In the genomic region with DNA sequence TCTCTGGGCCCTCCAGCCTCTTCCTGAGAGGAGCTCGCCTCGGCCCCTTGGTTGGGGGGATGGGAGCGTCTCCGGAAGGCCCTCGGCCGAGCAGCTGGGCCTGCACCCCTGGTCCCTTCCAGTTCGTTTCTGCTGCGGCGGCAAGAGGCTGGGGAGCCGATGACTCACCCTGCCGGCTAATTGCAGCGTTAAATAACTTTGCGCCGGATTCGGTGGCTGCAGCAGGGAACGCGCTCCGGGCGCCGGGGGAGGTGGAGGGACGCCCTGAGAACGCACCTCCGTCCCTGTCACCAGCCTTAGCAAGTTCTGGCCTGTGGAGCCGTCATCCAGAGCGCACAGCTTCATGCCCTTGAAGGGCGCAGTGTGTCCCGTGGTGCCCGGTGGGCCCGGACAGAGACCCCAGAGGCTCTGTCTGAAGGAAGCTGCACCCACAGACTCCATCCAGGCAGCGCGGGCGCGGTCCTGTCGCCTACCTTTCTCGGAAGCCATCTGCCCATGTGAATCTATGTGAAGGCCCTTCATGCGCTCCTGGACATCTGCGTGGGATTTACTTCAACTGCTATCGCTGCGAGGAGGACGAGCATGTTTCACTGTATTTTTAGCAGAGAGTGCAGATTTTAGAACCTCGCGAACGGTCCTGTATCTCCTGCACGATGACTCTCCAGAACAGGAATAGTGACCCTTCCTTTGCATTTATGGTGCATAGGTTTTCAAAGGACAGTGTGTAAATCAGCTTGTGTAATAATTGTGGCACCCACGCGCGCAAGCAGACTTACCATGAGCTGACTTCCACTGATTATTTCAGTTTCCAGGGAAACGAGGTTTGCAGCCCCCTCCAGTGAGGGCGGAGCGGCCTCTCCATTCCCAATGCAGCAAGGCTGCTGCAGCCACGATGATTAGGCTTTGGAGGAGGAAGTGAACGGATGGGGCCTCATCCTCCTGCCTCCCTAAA, we compare ENCODE assay signal across 1 cellular context.
TF ChIP-seq lines count a peak whose summit lies in the region.

No MANE protein-coding gene starts in this region.

TF ChIP-seq in HepG2, 621 proteins besides CTCF, POLR2A, EP300 and RAD21 (continues in another document):
- TF ChIP-seq HIVEP1 (CRISPR knock-in tag; IDR thresholded peaks at IDR 0.05) (peak; percentile 22; the same call in 1 of the 2 replicates), AHR (CRISPR knock-in tag; IDR thresholded peaks at IDR 0.05) (no peak), MBD4 (IDR thresholded peaks at IDR 0.05; ENCODE audit: borderline replicate concordance, low read length) (no peak), ZNF205 (CRISPR knock-in tag; IDR thresholded peaks at IDR 0.05) (no peak), TBX2 (CRISPR knock-in tag; IDR thresholded peaks at IDR 0.05; ENCODE audit: borderline replicate concordance) (peak; percentile 38; the same call in 1 of the 2 replicates), ZNF224 (CRISPR knock-in tag; IDR thresholded peaks at IDR 0.05) (no peak), KDM2A (CRISPR knock-in tag; IDR thresholded peaks at IDR 0.05; ENCODE audit: borderline replicate concordance, low read depth) (0 out of 2 replicates have a peak, but pooled peaks have one; percentile 45), FOSL2 (CRISPR knock-in tag; IDR thresholded peaks at IDR 0.05) (peak; percentile 94), ZBTB38 (CRISPR knock-in tag; IDR thresholded peaks at IDR 0.05) (no peak; the same call in 1 of the 2 replicates), HES4 (CRISPR knock-in tag; IDR thresholded peaks at IDR 0.05; ENCODE audit: borderline replicate concordance) (no peak), ZNF616 (CRISPR knock-in tag; IDR thresholded peaks at IDR 0.05; ENCODE audit: low read depth) (no peak), ZNF780A (CRISPR knock-in tag; IDR thresholded peaks at IDR 0.05) (no peak), ZNF563 (CRISPR knock-in tag; IDR thresholded peaks at IDR 0.05) (no peak), HDAC1 (CRISPR knock-in tag; IDR thresholded peaks at IDR 0.05) (no peak), FIP1L1 (IDR thresholded peaks at IDR 0.05; ENCODE audit: borderline replicate concordance, insufficient read depth, low read depth, low read length) (no peak), SUZ12 (IDR thresholded peaks at IDR 0.05; ENCODE audit: low read depth, low read length) (no peak), ETV5 (CRISPR knock-in tag; IDR thresholded peaks at IDR 0.05; ENCODE audit: borderline replicate concordance) (0 out of 2 replicates have a peak, but pooled peaks have one; percentile 15), MTF2 (CRISPR knock-in tag; IDR thresholded peaks at IDR 0.05; ENCODE audit: borderline replicate concordance) (0 out of 2 replicates have a peak, but pooled peaks have one; percentile 62), GABPB1 (CRISPR knock-in tag; IDR thresholded peaks at IDR 0.05) (0 out of 2 replicates have a peak, but pooled peaks have one; percentile 36), FOSL1 (CRISPR knock-in tag; IDR thresholded peaks at IDR 0.05; ENCODE audit: borderline replicate concordance) (peak; percentile 44; the same call in 1 of the 2 replicates), ZNF3 (CRISPR knock-in tag; IDR thresholded peaks at IDR 0.05) (no peak), ZNF468 (CRISPR knock-in tag; IDR thresholded peaks at IDR 0.05) (no peak), MBNL3 (CRISPR knock-in tag; conservative IDR thresholded peaks at IDR 0.05) (no peak), ZSCAN31 (CRISPR knock-in tag; IDR thresholded peaks at IDR 0.05; ENCODE audit: low read depth) (no peak), HOXD1 (CRISPR knock-in tag; IDR thresholded peaks at IDR 0.05) (no peak), RARG (CRISPR knock-in tag; IDR thresholded peaks at IDR 0.05; ENCODE audit: low read depth) (no peak), KDM4B (CRISPR knock-in tag; IDR thresholded peaks at IDR 0.05) (no peak), ZNF660 (CRISPR knock-in tag; IDR thresholded peaks at IDR 0.05; ENCODE audit: borderline replicate concordance, low read depth) (no peak), JUND (CRISPR knock-in tag; IDR thresholded peaks at IDR 0.05) (0 out of 2 replicates have a peak, but pooled peaks have one; percentile 51), ZFP36L2 (CRISPR knock-in tag; IDR thresholded peaks at IDR 0.05) (no peak), HNRNPLL (IDR thresholded peaks at IDR 0.05; ENCODE audit: low read depth, low read length, poor library complexity, severe bottlenecking) (peak; percentile 78), MAFK (conservative IDR thresholded peaks at IDR 0.05 in 1 of 2, IDR thresholded peaks at IDR 0.05 in 1 of 2; ENCODE audit: low read length in 2 of 2) (no peak), HNF4G (IDR thresholded peaks at IDR 0.05; ENCODE audit: borderline replicate concordance, low read depth, low read length) (no peak), HNF4G (CRISPR knock-in tag; IDR thresholded peaks at IDR 0.05; ENCODE audit: borderline replicate concordance, low read depth) (no peak), ZBTB7A (CRISPR knock-in tag; IDR thresholded peaks at IDR 0.05) (no peak), ZNF331 (CRISPR knock-in tag; IDR thresholded peaks at IDR 0.05) (no peak), CENPX (CRISPR knock-in tag; IDR thresholded peaks at IDR 0.05) (no peak)
- TF ChIP-seq, protein P1, sequence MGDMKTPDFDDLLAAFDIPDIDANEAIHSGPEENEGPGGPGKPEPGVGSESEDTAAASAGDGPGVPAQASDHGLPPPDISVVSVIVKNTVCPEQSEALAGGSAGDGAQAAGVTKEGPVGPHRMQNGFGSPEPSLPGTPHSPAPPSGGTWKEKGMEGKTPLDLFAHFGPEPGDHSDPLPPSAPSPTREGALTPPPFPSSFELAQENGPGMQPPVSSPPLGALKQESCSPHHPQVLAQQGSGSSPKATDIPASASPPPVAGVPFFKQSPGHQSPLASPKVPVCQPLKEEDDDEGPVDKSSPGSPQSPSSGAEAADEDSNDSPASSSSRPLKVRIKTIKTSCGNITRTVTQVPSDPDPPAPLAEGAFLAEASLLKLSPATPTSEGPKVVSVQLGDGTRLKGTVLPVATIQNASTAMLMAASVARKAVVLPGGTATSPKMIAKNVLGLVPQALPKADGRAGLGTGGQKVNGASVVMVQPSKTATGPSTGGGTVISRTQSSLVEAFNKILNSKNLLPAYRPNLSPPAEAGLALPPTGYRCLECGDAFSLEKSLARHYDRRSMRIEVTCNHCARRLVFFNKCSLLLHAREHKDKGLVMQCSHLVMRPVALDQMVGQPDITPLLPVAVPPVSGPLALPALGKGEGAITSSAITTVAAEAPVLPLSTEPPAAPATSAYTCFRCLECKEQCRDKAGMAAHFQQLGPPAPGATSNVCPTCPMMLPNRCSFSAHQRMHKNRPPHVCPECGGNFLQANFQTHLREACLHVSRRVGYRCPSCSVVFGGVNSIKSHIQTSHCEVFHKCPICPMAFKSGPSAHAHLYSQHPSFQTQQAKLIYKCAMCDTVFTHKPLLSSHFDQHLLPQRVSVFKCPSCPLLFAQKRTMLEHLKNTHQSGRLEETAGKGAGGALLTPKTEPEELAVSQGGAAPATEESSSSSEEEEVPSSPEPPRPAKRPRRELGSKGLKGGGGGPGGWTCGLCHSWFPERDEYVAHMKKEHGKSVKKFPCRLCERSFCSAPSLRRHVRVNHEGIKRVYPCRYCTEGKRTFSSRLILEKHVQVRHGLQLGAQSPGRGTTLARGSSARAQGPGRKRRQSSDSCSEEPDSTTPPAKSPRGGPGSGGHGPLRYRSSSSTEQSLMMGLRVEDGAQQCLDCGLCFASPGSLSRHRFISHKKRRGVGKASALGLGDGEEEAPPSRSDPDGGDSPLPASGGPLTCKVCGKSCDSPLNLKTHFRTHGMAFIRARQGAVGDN (CRISPR knock-in tag; IDR thresholded peaks at IDR 0.05): peak; percentile 46
- TF ChIP-seq, protein P2, sequence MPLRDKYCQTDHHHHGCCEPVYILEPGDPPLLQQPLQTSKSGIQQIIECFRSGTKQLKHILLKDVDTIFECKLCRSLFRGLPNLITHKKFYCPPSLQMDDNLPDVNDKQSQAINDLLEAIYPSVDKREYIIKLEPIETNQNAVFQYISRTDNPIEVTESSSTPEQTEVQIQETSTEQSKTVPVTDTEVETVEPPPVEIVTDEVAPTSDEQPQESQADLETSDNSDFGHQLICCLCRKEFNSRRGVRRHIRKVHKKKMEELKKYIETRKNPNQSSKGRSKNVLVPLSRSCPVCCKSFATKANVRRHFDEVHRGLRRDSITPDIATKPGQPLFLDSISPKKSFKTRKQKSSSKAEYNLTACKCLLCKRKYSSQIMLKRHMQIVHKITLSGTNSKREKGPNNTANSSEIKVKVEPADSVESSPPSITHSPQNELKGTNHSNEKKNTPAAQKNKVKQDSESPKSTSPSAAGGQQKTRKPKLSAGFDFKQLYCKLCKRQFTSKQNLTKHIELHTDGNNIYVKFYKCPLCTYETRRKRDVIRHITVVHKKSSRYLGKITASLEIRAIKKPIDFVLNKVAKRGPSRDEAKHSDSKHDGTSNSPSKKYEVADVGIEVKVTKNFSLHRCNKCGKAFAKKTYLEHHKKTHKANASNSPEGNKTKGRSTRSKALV (CRISPR knock-in tag; IDR thresholded peaks at IDR 0.05): peak; percentile 63; the same call in 1 of the 2 replicates
- TF ChIP-seq, protein P3, sequence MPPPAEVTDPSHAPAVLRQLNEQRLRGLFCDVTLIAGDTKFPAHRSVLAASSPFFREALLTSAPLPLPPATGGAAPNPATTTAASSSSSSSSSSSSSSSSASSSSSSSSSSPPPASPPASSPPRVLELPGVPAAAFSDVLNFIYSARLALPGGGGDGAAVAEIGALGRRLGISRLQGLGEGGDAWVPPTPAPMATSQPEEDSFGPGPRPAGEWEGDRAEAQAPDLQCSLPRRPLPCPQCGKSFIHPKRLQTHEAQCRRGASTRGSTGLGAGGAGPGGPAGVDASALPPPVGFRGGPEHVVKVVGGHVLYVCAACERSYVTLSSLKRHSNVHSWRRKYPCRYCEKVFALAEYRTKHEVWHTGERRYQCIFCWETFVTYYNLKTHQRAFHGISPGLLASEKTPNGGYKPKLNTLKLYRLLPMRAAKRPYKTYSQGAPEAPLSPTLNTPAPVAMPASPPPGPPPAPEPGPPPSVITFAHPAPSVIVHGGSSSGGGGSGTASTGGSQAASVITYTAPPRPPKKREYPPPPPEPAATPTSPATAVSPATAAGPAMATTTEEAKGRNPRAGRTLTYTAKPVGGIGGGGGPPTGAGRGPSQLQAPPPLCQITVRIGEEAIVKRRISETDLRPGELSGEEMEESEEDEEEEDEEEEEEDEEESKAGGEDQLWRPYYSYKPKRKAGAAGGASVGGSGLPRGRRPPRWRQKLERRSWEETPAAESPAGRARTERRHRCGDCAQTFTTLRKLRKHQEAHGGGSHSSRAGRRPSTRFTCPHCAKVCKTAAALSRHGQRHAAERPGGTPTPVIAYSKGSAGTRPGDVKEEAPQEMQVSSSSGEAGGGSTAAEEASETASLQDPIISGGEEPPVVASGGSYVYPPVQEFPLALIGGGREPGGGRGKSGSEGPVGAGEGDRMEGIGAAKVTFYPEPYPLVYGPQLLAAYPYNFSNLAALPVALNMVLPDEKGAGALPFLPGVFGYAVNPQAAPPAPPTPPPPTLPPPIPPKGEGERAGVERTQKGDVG (CRISPR knock-in tag; IDR thresholded peaks at IDR 0.05; ENCODE audit: borderline replicate concordance): no peak
- TF ChIP-seq, protein P4, sequence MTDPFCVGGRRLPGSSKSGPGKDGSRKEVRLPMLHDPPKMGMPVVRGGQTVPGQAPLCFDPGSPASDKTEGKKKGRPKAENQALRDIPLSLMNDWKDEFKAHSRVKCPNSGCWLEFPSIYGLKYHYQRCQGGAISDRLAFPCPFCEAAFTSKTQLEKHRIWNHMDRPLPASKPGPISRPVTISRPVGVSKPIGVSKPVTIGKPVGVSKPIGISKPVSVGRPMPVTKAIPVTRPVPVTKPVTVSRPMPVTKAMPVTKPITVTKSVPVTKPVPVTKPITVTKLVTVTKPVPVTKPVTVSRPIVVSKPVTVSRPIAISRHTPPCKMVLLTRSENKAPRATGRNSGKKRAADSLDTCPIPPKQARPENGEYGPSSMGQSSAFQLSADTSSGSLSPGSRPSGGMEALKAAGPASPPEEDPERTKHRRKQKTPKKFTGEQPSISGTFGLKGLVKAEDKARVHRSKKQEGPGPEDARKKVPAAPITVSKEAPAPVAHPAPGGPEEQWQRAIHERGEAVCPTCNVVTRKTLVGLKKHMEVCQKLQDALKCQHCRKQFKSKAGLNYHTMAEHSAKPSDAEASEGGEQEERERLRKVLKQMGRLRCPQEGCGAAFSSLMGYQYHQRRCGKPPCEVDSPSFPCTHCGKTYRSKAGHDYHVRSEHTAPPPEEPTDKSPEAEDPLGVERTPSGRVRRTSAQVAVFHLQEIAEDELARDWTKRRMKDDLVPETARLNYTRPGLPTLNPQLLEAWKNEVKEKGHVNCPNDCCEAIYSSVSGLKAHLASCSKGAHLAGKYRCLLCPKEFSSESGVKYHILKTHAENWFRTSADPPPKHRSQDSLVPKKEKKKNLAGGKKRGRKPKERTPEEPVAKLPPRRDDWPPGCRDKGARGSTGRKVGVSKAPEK (CRISPR knock-in tag; IDR thresholded peaks at IDR 0.05; ENCODE audit: borderline replicate concordance): no peak
- TF ChIP-seq, protein P5, sequence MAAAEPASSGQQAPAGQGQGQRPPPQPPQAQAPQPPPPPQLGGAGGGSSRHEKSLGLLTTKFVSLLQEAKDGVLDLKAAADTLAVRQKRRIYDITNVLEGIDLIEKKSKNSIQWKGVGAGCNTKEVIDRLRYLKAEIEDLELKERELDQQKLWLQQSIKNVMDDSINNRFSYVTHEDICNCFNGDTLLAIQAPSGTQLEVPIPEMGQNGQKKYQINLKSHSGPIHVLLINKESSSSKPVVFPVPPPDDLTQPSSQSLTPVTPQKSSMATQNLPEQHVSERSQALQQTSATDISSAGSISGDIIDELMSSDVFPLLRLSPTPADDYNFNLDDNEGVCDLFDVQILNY (CRISPR knock-in tag; conservative IDR thresholded peaks at IDR 0.05): no peak
- TF ChIP-seq, protein P6, sequence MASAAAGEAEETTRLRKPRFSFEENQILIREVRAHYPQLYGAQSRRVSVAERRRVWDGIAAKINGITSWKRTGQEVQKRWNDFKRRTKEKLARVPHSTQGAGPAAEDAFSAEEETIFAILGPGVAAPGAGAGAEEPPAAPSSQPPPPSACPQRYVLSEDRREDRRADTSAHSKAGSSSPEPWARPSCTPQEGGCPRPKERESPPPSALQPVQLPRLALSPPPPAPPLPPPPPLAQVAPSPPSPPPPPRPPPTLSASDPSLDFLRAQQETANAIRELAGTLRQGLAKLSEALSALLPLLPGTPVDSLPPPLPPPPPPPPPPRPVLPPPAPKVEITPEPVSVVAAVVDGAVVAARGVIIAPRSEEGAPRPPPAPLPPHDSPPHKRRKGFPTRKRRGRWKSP (CRISPR knock-in tag; IDR thresholded peaks at IDR 0.05): peak; percentile 96
- TF ChIP-seq, protein P7, sequence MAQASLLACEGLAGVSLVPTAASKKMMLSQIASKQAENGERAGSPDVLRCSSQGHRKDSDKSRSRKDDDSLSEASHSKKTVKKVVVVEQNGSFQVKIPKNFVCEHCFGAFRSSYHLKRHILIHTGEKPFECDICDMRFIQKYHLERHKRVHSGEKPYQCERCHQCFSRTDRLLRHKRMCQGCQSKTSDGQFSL (CRISPR knock-in tag; IDR thresholded peaks at IDR 0.05): no peak
- TF ChIP-seq, protein P8, sequence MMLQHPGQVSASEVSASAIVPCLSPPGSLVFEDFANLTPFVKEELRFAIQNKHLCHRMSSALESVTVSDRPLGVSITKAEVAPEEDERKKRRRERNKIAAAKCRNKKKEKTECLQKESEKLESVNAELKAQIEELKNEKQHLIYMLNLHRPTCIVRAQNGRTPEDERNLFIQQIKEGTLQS (CRISPR knock-in tag; IDR thresholded peaks at IDR 0.05): peak; percentile 78
- TF ChIP-seq, protein P9, sequence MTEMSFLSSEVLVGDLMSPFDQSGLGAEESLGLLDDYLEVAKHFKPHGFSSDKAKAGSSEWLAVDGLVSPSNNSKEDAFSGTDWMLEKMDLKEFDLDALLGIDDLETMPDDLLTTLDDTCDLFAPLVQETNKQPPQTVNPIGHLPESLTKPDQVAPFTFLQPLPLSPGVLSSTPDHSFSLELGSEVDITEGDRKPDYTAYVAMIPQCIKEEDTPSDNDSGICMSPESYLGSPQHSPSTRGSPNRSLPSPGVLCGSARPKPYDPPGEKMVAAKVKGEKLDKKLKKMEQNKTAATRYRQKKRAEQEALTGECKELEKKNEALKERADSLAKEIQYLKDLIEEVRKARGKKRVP (CRISPR knock-in tag; IDR thresholded peaks at IDR 0.05): no peak
